Comparison of ENCODE assay signal across 18 cellular contexts in the genomic region with DNA sequence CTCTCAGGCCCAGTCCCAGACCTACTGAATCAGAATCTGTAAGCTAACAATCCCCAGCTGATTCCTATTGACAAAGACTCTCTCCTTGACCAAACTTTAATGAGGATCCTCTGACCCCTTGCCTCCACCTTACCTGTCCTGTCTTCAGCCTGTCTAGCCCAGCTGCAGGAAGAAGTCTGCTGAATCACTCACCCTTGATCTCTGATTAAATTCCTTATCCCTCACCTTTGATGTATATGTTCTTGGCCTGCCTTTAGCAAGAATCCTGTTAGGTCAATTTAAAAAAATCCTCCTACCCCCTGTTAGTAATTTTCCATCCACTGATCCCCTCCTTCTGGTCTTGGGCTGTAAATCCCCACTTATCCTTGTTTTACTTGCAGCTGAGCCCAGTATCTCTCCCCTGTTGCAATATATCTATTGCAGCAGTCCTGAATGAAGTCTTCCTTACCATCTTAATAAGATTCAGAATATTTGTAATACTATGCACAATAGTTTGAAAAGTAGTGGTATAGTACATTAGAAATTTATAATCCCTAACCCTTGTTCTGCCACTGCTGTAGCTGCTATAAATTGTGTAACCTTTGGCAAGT. TPM values are rescaled to one million over a fixed set of nuclear protein-coding genes. Genes with fewer than 3 reads are reported as not detected.
DNase-seq lines count a peak whose midpoint lies in the region; ATAC-seq, FAIRE-seq and TF ChIP-seq lines count a peak whose summit lies in the region.
"Had no signal": no experiment of that assay in that cellular context is flagged by ENCODE, and none has a peak within 500 bp of the region (broad histone marks: within the 10 kb centered on the region; RNA-seq: fewer than 3 reads in every experiment).

No MANE protein-coding gene starts in this region.

- no peaks in the 10 kb centered on the region for H3K9me3 ChIP-seq in RWPE2 (ENCODE audit: severe bottlenecking)
- H3K9me3 ChIP-seq: BLaER1, gastrocnemius medialis had no signal

- no peak overlapping the region for H3K4me3 ChIP-seq in RWPE2 (ENCODE audit: severe bottlenecking)
- H3K4me3 ChIP-seq: BLaER1, gastrocnemius medialis had no signal

- H3K9me3 Mint-ChIP-seq in HFFc6 (no peaks in the 10 kb centered on the region), progenitor cell of endocrine pancreas (ENCODE audit: low read depth) (no peaks in the 10 kb centered on the region)
- H3K9me3 Mint-ChIP-seq: activated T-helper 2 cell treated with anti-CD3 and anti-CD28 coated beads, Interferon-gamma antibody, Interleukin-2, Interleukin-4, amounts not matched to agents 10 μg/mL and 5 μg/mL and 100 μg/mL, durations not matched to agents 14 hours and 24 hours and 36 hours; stimulated activated memory B cell treated with anti-CD40 and anti-IgM and Interleukin-4, amounts not matched to agents 10 μg/mL and 1 μg/mL and 100 μg/mL, for 72 hours; type B pancreatic cell had no signal

- H3K27me3 ChIP-seq in RWPE2 (ENCODE audit: insufficient read depth, poor library complexity, severe bottlenecking), result no peaks in the 10 kb centered on the region
- H3K27me3 ChIP-seq: BLaER1, gastrocnemius medialis had no signal

- H3K4me1 Mint-ChIP-seq in HFFc6 (ENCODE audit: low read depth), result peaks cover 78% of the 10 kb centered on the region
- peaks cover 12% of the 10 kb centered on the region for H3K4me1 Mint-ChIP-seq in progenitor cell of endocrine pancreas (ENCODE audit: low read depth)

- FAIRE-seq in GM12891 (lab: Jason Lieb, UNC), result no peak
- FAIRE-seq: HepG2 had no signal

- H3K36me3 ChIP-seq in RWPE2 (ENCODE audit: low read depth), result no peaks in the 10 kb centered on the region
- H3K36me3 ChIP-seq: BLaER1, gastrocnemius medialis had no signal

- no peak for TF ChIP-seq POLR2A in GM12891 (IDR thresholded peaks at IDR 0.05; ENCODE audit: low read depth, low read length)

- H3K36me3 Mint-ChIP-seq in HFFc6 (ENCODE audit: low read depth) (no peaks in the 10 kb centered on the region), progenitor cell of endocrine pancreas (ENCODE audit: insufficient read depth) (no peaks in the 10 kb centered on the region)
- H3K36me3 Mint-ChIP-seq: stimulated activated memory B cell treated with anti-CD40 and anti-IgM and Interleukin-4, amounts not matched to agents 10 μg/mL and 1 μg/mL and 100 μg/mL, for 72 hours; type B pancreatic cell had no signal

- TF ChIP-seq CTCF in HFFc6 (IDR thresholded peaks at IDR 0.05) (no peak), RWPE2 (IDR thresholded peaks at IDR 0.05; ENCODE audit: poor library complexity, severe bottlenecking) (no peak), progenitor cell of endocrine pancreas (IDR thresholded peaks at IDR 0.05; ENCODE audit: unreplicated experiment) (no peak)

- peaks cover 25% of the 10 kb centered on the region for H3K4me1 ChIP-seq in RWPE2 (ENCODE audit: insufficient read depth, poor library complexity, severe bottlenecking)
- H3K4me1 ChIP-seq: BLaER1, gastrocnemius medialis had no signal

- H3K27me3 Mint-ChIP-seq in HFFc6 (ENCODE audit: insufficient read depth), result no peaks in the 10 kb centered on the region
- H3K27me3 Mint-ChIP-seq in progenitor cell of endocrine pancreas, result no peaks in the 10 kb centered on the region
- H3K27me3 Mint-ChIP-seq: stimulated activated memory B cell treated with anti-CD40 and anti-IgM and Interleukin-4, amounts not matched to agents 10 μg/mL and 1 μg/mL and 100 μg/mL, for 72 hours; type B pancreatic cell had no signal

- H3K27ac ChIP-seq in RWPE2 (ENCODE audit: poor library complexity, severe bottlenecking), result peak overlapping the region; percentile 96
- H3K27ac ChIP-seq: BLaER1, gastrocnemius medialis had no signal

- peak; percentile 33 for ATAC-seq in RWPE2 (ENCODE audit: low read depth)
- no peak for ATAC-seq in stimulated activated naive CD8-positive, alpha-beta T cell treated with anti-CD3 and anti-CD28 coated beads, Interleukin-15, Interleukin-2, amounts not matched to agents 100 U/mL and 50 U/mL, for 24 hours
- ATAC-seq in GM18519 (IDR thresholded peaks at IDR 0.05; ENCODE audit: low FRiP score, unreplicated experiment), result no peak
- ATAC-seq: gastrocnemius medialis; HepG2; stimulated activated memory B cell treated with anti-CD40 and anti-IgM and Interleukin-4, amounts not matched to agents 10 μg/mL and 1 μg/mL and 100 μg/mL, for 72 hours had no signal

- H3K4me3 Mint-ChIP-seq in HFFc6 (peak overlapping the region; percentile 64), progenitor cell of endocrine pancreas (ENCODE audit: low read depth) (no peak overlapping the region)
- H3K4me3 Mint-ChIP-seq: stimulated activated memory B cell treated with anti-CD40 and anti-IgM and Interleukin-4, amounts not matched to agents 10 μg/mL and 1 μg/mL and 100 μg/mL, for 72 hours; type B pancreatic cell had no signal

- H3K27ac Mint-ChIP-seq in HFFc6 (peak overlapping the region; percentile 87), progenitor cell of endocrine pancreas (peak overlapping the region; percentile 25)
- H3K27ac Mint-ChIP-seq: activated T-helper 2 cell treated with anti-CD3 and anti-CD28 coated beads, Interferon-gamma antibody, Interleukin-2, Interleukin-4, amounts not matched to agents 10 μg/mL and 5 μg/mL and 100 μg/mL, durations not matched to agents 14 hours and 24 hours and 36 hours; stimulated activated memory B cell treated with anti-CD40 and anti-IgM and Interleukin-4, amounts not matched to agents 10 μg/mL and 1 μg/mL and 100 μg/mL, for 72 hours; type B pancreatic cell had no signal

- DNase-seq in HFFc6 (no peak), RWPE2 (ENCODE audit: low spot score) (no peak), fibroblast of gingiva (ENCODE audit: low read depth) (peak; percentile 51), progenitor cell of endocrine pancreas (ENCODE audit: low spot score, unreplicated experiment) (no peak), NCI-H2081 (lab: John Stamatoyannopoulos, UW) (no peak), GM12891 (ENCODE audit: insufficient read length, low spot score) (no peak)
- no peak for DNase-seq in stimulated activated naive CD8-positive, alpha-beta T cell treated with anti-CD3 and anti-CD28 coated beads, Interleukin-15, Interleukin-2, amounts not matched to agents 100 U/mL and 50 U/mL, for 24 hours
- DNase-seq: activated CD8-positive, alpha-beta memory T cell treated with anti-CD3 and anti-CD28 coated beads for 24 hours; gastrocnemius medialis; NCI-H1048 had no signal

TF ChIP-seq in GM12891, 5 proteins besides CTCF, POLR2A, EP300 and RAD21:
- TF ChIP-seq TAF1 (IDR thresholded peaks at IDR 0.05; ENCODE audit: low read depth, low read length), result no peak
- no peak for TF ChIP-seq POLR2AphosphoS5 (IDR thresholded peaks at IDR 0.05; ENCODE audit: low read depth, low read length)

RNA-seq across cellular contexts. Expression of gene MYH15, which starts 39.0 kb away (rescaled TPM):
- total RNA-seq in HFFc6 (2021; fragmentation: NEBNext Ultra II Directional; extraction: Animal tissue kit (Norgen Biotek cat#: 25700)), result under 1 TPM; 0.19 to 0.59 (median 0.31) TPM
- total RNA-seq in progenitor cell of endocrine pancreas, result 0.91 and 0.96 TPM in 2 replicates
- 0.24 TPM for polyA plus RNA-seq in GM12891 (2012; ENCODE audit: low read depth, missing spikeins)
- total RNA-seq: mucosa of gallbladder, omental fat pad had no signal
